Comparison of ENCODE assay signal across 12 cellular contexts in genomic region chr22:40449676-40450035, GRCh38.
DNase-seq lines count a peak whose midpoint lies in the region; ATAC-seq and TF ChIP-seq lines count a peak whose summit lies in the region.
"Had no signal": no experiment of that assay in that cellular context is flagged by ENCODE, and none has a peak within 500 bp of the region (broad histone marks: within the 10 kb centered on the region; RNA-seq: fewer than 3 reads in every experiment).

No MANE protein-coding gene starts in this region.

- intact Hi-C loops in activated naive CD4-positive, alpha-beta T cell treated with anti-CD3 and anti-CD28 coated beads for 36 hours (cut with micrococcal nuclease), result no loop called here
- intact Hi-C loops in mucosa of descending colon (cut with DNase I, micrococcal nuclease), result no loop called here

- H3K36me3 ChIP-seq in SK-N-MC (ENCODE audit: insufficient read depth, low read length) (no peaks in the 10 kb centered on the region; the same call in 1 of the 2 replicates), skeletal muscle tissue (ENCODE audit: control insufficient read depth in 3 of 3, insufficient read depth in 3 of 3, low read length in 3 of 3) (no peaks in the 10 kb centered on the region), mucosa of descending colon (ENCODE audit: low read depth) (no peaks in the 10 kb centered on the region), Peyer's patch (no peaks in the 10 kb centered on the region)

- CTCF ChIA-PET in activated naive CD4-positive, alpha-beta T cell treated with anti-CD3 and anti-CD28 coated beads for 36 hours (lab: Charles Lee), result interaction anchor here (0.6 to 4.4 kb wide), 2 partner anchors 8 to 13 kb away, joined by 4 to 23 read pairs; no protein-coding TSS in a partner anchor

- peaks cover 89% of the 10 kb centered on the region for H3K4me1 Mint-ChIP-seq in activated naive CD4-positive, alpha-beta T cell treated with anti-CD3 and anti-CD28 coated beads, Interleukin-2, amount 50 U/mL, for 24 hours
- H3K4me1 Mint-ChIP-seq in activated naive CD4-positive, alpha-beta T cell treated with anti-CD3 and anti-CD28 coated beads for 36 hours (ENCODE audit: low read depth), result peaks cover 78% of the 10 kb centered on the region

- peak overlapping the region; percentile 81 for H3K27ac Mint-ChIP-seq in activated naive CD4-positive, alpha-beta T cell treated with anti-CD3 and anti-CD28 coated beads, Interleukin-2, amount 50 U/mL, for 24 hours
- H3K27ac Mint-ChIP-seq in activated naive CD4-positive, alpha-beta T cell treated with anti-CD3 and anti-CD28 coated beads for 36 hours, result no peak overlapping the region
- H3K27ac Mint-ChIP-seq: memory B cell had no signal

- H3K4me1 ChIP-seq in skeletal muscle tissue (ENCODE audit: control insufficient read depth in 3 of 3, insufficient read depth in 3 of 3, low read length in 3 of 3), result peaks cover 26 to 44% (median 29%) of the 10 kb centered on the region in 3 donors
- no peaks in the 10 kb centered on the region for H3K4me1 ChIP-seq in mucosa of descending colon (ENCODE audit: low read depth)
- H3K4me1 ChIP-seq in Peyer's patch, result peaks cover 0 to under 1% (median 0%) of the 10 kb centered on the region in 4 donors

- no peak for ATAC-seq in GM19467 (IDR thresholded peaks at IDR 0.05; ENCODE audit: unreplicated experiment)
- ATAC-seq in mucosa of descending colon, result no peak
- ATAC-seq: GM12878 had no signal

- no peaks in the 10 kb centered on the region for H3K27me3 ChIP-seq in skeletal muscle tissue (ENCODE audit: control insufficient read depth in 3 of 3, insufficient read depth in 3 of 3, low read length in 3 of 3)
- H3K27me3 ChIP-seq in Peyer's patch, result no peaks in the 10 kb centered on the region
- H3K27me3 ChIP-seq: BLaER1 had no signal

- no peak for DNase-seq in activated naive CD4-positive, alpha-beta T cell treated with anti-CD3 and anti-CD28 coated beads for 36 hours
- DNase-seq in SK-N-MC (ENCODE audit: low read depth, low spot score) (no peak), fibroblast of the aortic adventitia (ENCODE audit: low read depth) (peak; percentile 93), mucosa of descending colon (no peak), Peyer's patch (no peak)
- DNase-seq: glutamatergic neuron had no signal

- peaks cover 3% of the 10 kb centered on the region; the same call in 1 of the 2 replicates for H3K9me3 ChIP-seq in SK-N-MC (ENCODE audit: low read depth, low read length)
- H3K9me3 ChIP-seq in skeletal muscle tissue (ENCODE audit: control insufficient read depth in 3 of 3, low read length in 3 of 3), result no peaks in the 10 kb centered on the region
- no peaks in the 10 kb centered on the region for H3K9me3 ChIP-seq in mucosa of descending colon
- H3K9me3 ChIP-seq in Peyer's patch, result no peaks in the 10 kb centered on the region
- H3K9me3 ChIP-seq: BLaER1 had no signal

- H3K27me3 Mint-ChIP-seq in activated naive CD4-positive, alpha-beta T cell treated with anti-CD3 and anti-CD28 coated beads, Interleukin-2, amount 50 U/mL, for 24 hours, result no peaks in the 10 kb centered on the region
- H3K27me3 Mint-ChIP-seq in activated naive CD4-positive, alpha-beta T cell treated with anti-CD3 and anti-CD28 coated beads for 36 hours (ENCODE audit: low read depth), result no peaks in the 10 kb centered on the region
- H3K27me3 Mint-ChIP-seq: memory B cell had no signal

- peaks cover 5% of the 10 kb centered on the region for H3K9me3 Mint-ChIP-seq in activated naive CD4-positive, alpha-beta T cell treated with anti-CD3 and anti-CD28 coated beads, Interleukin-2, amount 50 U/mL, for 24 hours
- H3K9me3 Mint-ChIP-seq in activated naive CD4-positive, alpha-beta T cell treated with anti-CD3 and anti-CD28 coated beads for 36 hours, result no peaks in the 10 kb centered on the region
- H3K9me3 Mint-ChIP-seq: memory B cell had no signal

- H3K9ac ChIP-seq in SK-N-MC (ENCODE audit: insufficient read length) (no peak overlapping the region), skeletal muscle tissue (ENCODE audit: low read depth in 1 of 3, low read length in 3 of 3) (no peak overlapping the region)
- H3K9ac ChIP-seq: BLaER1 had no signal

- H3K36me3 Mint-ChIP-seq in activated naive CD4-positive, alpha-beta T cell treated with anti-CD3 and anti-CD28 coated beads, Interleukin-2, amount 50 U/mL, for 24 hours, result peaks cover 13% of the 10 kb centered on the region
- H3K36me3 Mint-ChIP-seq in activated naive CD4-positive, alpha-beta T cell treated with anti-CD3 and anti-CD28 coated beads for 36 hours (ENCODE audit: low read depth), result peaks cover 3% of the 10 kb centered on the region

- H3K27ac ChIP-seq in SK-N-MC (peak overlapping the region; percentile 22; the same call in 1 of the 2 replicates), skeletal muscle tissue (ENCODE audit: low read depth, low read length) (peak overlapping the region; percentile 66), Peyer's patch (no peak overlapping the region)
- H3K27ac ChIP-seq: BLaER1 had no signal

- TF ChIP-seq POLR2A in Peyer's patch (IDR thresholded peaks at IDR 0.05), result no peak

- H3K4me3 ChIP-seq in SK-N-MC, result no peak overlapping the region
- H3K4me3 ChIP-seq in fibroblast of the aortic adventitia (ENCODE audit: low read depth, low read length), result no peak overlapping the region
- peak overlapping the region; percentile 10 to 36 (median 28) for H3K4me3 ChIP-seq in skeletal muscle tissue (ENCODE audit: low read length in 3 of 3)
- no peak overlapping the region for H3K4me3 ChIP-seq in mucosa of descending colon
- no peak overlapping the region for H3K4me3 ChIP-seq in Peyer's patch
- H3K4me3 ChIP-seq: BLaER1, GM12878 had no signal

- TF ChIP-seq CTCF in fibroblast of the aortic adventitia (IDR thresholded peaks at IDR 0.05; ENCODE audit: insufficient read depth, low read length) (no peak), mucosa of descending colon (IDR thresholded peaks at IDR 0.05) (no peak), Peyer's patch (IDR thresholded peaks at IDR 0.05) (no peak)

- H3K4me3 Mint-ChIP-seq in activated naive CD4-positive, alpha-beta T cell treated with anti-CD3 and anti-CD28 coated beads, Interleukin-2, amount 50 U/mL, for 24 hours, result peak overlapping the region; percentile 30
- no peak overlapping the region for H3K4me3 Mint-ChIP-seq in activated naive CD4-positive, alpha-beta T cell treated with anti-CD3 and anti-CD28 coated beads for 36 hours
- H3K4me3 Mint-ChIP-seq: memory B cell had no signal

Comparison
In these comparisons a context has a peak if more than half of its experiments do, and no peak if none do; other contexts are left out.
1. H3K27ac ChIP-seq: peak in SK-N-MC (single experiment) and skeletal muscle tissue (single experiment); none in Peyer's patch (0 of 4).
2. H3K4me3 ChIP-seq: peak in skeletal muscle tissue (3 of 3); none in SK-N-MC (single experiment), fibroblast of the aortic adventitia (single experiment), mucosa of descending colon (single experiment) and Peyer's patch (0 of 4).